In the genomic region with DNA sequence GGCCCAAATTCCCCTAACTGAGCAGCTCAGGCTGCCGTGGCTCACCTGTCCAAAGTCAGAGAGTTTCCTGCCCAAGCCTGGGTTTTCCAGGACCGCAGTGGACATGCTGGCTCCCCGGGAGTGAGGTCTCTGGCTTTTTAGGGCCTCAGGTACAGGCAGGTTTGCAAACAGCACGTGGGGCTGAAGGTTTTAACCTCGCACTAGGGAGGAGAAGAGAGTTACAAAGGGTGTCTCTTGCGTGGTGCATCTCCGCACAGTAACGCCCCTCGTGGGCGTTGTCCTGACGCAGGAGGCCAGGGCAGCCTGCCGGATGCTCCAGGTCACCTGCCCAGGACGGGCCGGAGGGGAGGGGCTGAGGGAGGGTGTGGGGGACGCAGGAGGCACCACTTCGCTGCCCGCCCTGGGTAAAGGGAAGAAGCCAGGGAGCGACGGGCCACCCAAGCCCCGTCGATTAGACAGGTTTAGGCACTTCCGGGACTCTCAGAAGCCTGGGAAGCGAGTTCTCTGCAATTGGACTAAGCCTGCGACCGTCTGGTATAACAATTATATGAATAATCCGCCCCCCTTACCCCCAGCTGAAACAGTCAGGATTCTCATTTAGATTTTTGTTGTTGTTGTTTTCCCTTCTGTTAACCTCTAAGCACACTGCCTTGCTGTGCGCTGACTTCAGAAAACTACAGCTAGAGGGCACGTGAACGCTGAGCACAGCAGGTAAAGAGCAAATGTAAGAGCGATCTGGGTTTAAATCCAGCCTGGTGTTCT, we compare ENCODE assay signal across 8 cellular contexts. TPM values are rescaled to one million over a fixed set of nuclear protein-coding genes. Genes with fewer than 3 reads are reported as not detected.
DNase-seq lines count a peak whose midpoint lies in the region; ATAC-seq, FAIRE-seq and TF ChIP-seq lines count a peak whose summit lies in the region.

A gene (minus strand): TSS at position 219 of the 762 bp plus-strand sequence. CDS start 114 bp downstream, at position 105.

- WGBS in esophagus, 2 donors = 6 to 13% methylated on average over 30 of the region's 30 CpGs

- POLR2A ChIA-PET in GM10248 (lab: Yijun Ruan, JAX) = no interaction called here

- H3K27me3 ChIP-seq in H7 (ENCODE audit: control insufficient read depth, insufficient read depth, low read length) (no peaks in the 10 kb centered on the region; the same call in 1 of the 2 replicates), RWPE2 (ENCODE audit: insufficient read depth, poor library complexity, severe bottlenecking) (no peaks in the 10 kb centered on the region), esophagus (ENCODE audit: control insufficient read depth in 1 of 2, insufficient read depth in 2 of 2, low read length in 2 of 2) (peaks cover 2% of the 10 kb centered on the region in 2 donors)

- H3K4me1 ChIP-seq in RWPE2 (ENCODE audit: insufficient read depth, poor library complexity, severe bottlenecking) = no peaks in the 10 kb centered on the region
- H3K4me1 ChIP-seq in esophagus (ENCODE audit: control insufficient read depth in 2 of 2, insufficient read depth in 2 of 2, low read length in 1 of 2) = no peaks in the 10 kb centered on the region

- no peak for FAIRE-seq in urothelium cell line (lab: Jason Lieb, UNC)

- TF ChIP-seq CTCF in GM10248 (IDR thresholded peaks at IDR 0.05; ENCODE audit: control extremely low read depth, extremely low read depth, low read depth, missing control alignments) = peak; percentile 25
- TF ChIP-seq CTCF in RWPE2 (IDR thresholded peaks at IDR 0.05; ENCODE audit: poor library complexity, severe bottlenecking) = no peak

- H3K9me3 ChIP-seq in RWPE2 (ENCODE audit: severe bottlenecking) (no peaks in the 10 kb centered on the region), esophagus (ENCODE audit: control insufficient read depth in 2 of 2, insufficient read depth in 1 of 2, low read depth in 1 of 2, low read length in 1 of 2) (no peaks in the 10 kb centered on the region)

- intact Hi-C loops in cardiac septum (cut with DNase I) = no loop called here

- H3K4me3 ChIP-seq in H7 (ENCODE audit: insufficient read depth, low read depth, low read length) (peak within 1 kb of the TSS; percentile 34), RWPE2 (ENCODE audit: severe bottlenecking) (no peak within 1 kb of the TSS), esophagus (ENCODE audit: low read depth in 1 of 2, low read length in 2 of 2) (peak within 1 kb of the TSS; percentile 27 to 46)

- H3K36me3 ChIP-seq in H7 (replicated peaks; ENCODE audit: control insufficient read depth, insufficient read depth, low read length) = no peaks in the 10 kb centered on the region
- H3K36me3 ChIP-seq in RWPE2 (ENCODE audit: low read depth) = no peaks in the 10 kb centered on the region
- no peaks in the 10 kb centered on the region for H3K36me3 ChIP-seq in esophagus (ENCODE audit: control insufficient read depth in 2 of 2, insufficient read depth in 2 of 2, low read length in 1 of 2)

- H3K27ac ChIP-seq in RWPE2 (ENCODE audit: poor library complexity, severe bottlenecking) = no peak within 1 kb of the TSS
- H3K27ac ChIP-seq in esophagus (ENCODE audit: low read depth in 2 of 2, low read length in 1 of 2) = no peak within 1 kb of the TSS

- CTCF ChIA-PET in GM10248 (lab: Yijun Ruan, JAX) = interaction anchor here (1.5 kb wide), 1 partner anchor 630 kb away, joined by 5 read pairs; no protein-coding TSS in a partner anchor

- ATAC-seq in RWPE2 (ENCODE audit: low read depth) = peak; percentile 67

- DNase-seq in GM10248 (ENCODE audit: extremely low spot score) (peak; percentile 16), H7 (peak; percentile 82), RWPE2 (ENCODE audit: low spot score) (no peak), urothelium cell line (ENCODE audit: low spot score) (no peak), cardiac septum (ENCODE audit: low spot score) (no peak)
- DNase-seq in stimulated activated CD4-positive, alpha-beta T cell treated with anti-CD3 and anti-CD28 coated beads, Interleukin-12 subunit alpha, Interleukin-12 subunit beta, amount 100 ng/mL, for 4 hours = peak; percentile 0
- no peak for DNase-seq in NK-92 treated with Interleukin-12 subunit alpha and Interleukin-12 subunit beta, amount 100 ng/mL, for 24 hours (lab: John Stamatoyannopoulos, UW)

RNA-seq across cellular contexts. Expression of the gene that starts here (rescaled TPM):
- 0.37 and 0.42 TPM in 2 replicates for total RNA-seq in H7 (2014; rRNA removed; shearing (Covaris generic))
- polyA plus RNA-seq in esophagus = under 1 TPM in 1 of 2 donors, not detected in 1; 0.11 TPM
- total RNA-seq in cardiac septum = not detected

Comparison
In these comparisons a context has a peak if more than half of its experiments do, and no peak if none do; other contexts are left out.
1. Peak in DNase-seq and H3K4me3 ChIP-seq in H7; RNA of the gene not detected or under 1 TPM.
2. DNase-seq: peak in GM10248 (single experiment) and stimulated activated CD4-positive, alpha-beta T cell treated with anti-CD3 and anti-CD28 coated beads, Interleukin-12 subunit alpha, Interleukin-12 subunit beta, amount 100 ng/mL, for 4 hours (single experiment); none in RWPE2 (single experiment), urothelium cell line (single experiment), NK-92 treated with Interleukin-12 subunit alpha and Interleukin-12 subunit beta, amount 100 ng/mL, for 24 hours (single experiment) and cardiac septum (single experiment).